ENCODE assay signal across 9 cellular contexts in the genomic region with DNA sequence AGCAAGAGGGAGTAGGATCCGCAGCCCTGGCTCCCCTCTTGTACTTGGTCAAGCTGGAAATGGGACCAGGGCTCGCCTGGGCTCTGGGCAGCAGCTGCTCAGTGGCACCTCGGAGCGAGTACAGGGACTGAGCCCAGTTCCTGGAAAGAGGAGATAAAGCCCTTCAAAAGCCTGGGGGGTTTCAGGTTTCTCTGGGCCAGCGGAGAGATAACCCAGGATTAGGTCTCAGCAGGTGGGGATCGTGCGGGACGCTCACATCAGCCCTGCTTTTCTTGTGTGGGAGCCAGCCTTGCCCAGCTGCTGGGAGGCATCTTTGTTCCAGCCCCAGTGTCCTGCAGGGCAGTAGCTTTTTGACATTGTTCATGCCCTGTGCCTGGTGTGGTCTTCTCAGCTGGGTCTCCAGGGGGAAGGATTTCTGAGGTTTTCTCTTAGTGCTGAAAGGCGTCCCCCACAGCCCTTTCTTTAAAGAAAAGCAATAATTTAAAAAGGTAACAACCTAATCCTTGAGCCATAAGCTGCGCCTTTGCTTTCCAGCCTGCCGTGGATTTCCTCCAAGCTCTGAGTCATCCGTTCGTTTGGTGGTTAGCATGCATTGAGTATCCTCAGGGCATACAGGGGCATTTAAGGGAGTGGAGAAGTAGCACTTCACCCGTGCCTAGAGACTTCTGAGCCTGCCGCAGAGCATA. TPM values are rescaled to one million over a fixed set of nuclear protein-coding genes. Genes with fewer than 3 reads are reported as not detected.
DNase-seq lines count a peak whose midpoint lies in the region; ATAC-seq and TF ChIP-seq lines count a peak whose summit lies in the region.
"Had no signal": no experiment of that assay in that cellular context is flagged by ENCODE, and none has a peak within 500 bp of the region (broad histone marks: within the 10 kb centered on the region; RNA-seq: fewer than 3 reads in every experiment).

No MANE protein-coding gene starts in this region.

- peaks cover 67% of the 10 kb centered on the region for H3K27me3 Mint-ChIP-seq in activated CD8-positive, alpha-beta T cell treated with anti-CD3 and anti-CD28 coated beads for 36 hours
- H3K27me3 Mint-ChIP-seq in activated CD8-positive, alpha-beta T cell treated with anti-CD3 and anti-CD28 coated beads, Interleukin-2, amount 10 ng/mL, durations not matched to agents 7 days and 5 days (ENCODE audit: low read depth) = peaks cover 61% of the 10 kb centered on the region
- H3K27me3 Mint-ChIP-seq in naive thymus-derived CD4-positive, alpha-beta T cell = peaks cover 79 to 89% (median 86%) of the 10 kb centered on the region in 5 donors

- no peak for ATAC-seq in activated CD8-positive, alpha-beta T cell treated with anti-CD3 and anti-CD28 coated beads for 36 hours
- ATAC-seq in activated CD8-positive, alpha-beta T cell treated with anti-CD3 and anti-CD28 coated beads, Interleukin-2, amount 10 ng/mL, durations not matched to agents 7 days and 5 days = no peak
- ATAC-seq in naive thymus-derived CD4-positive, alpha-beta T cell = no peak
- no peak for ATAC-seq in HG03139 (IDR thresholded peaks at IDR 0.05; ENCODE audit: unreplicated experiment)

- no peak overlapping the region for H3K27ac Mint-ChIP-seq in activated CD8-positive, alpha-beta T cell treated with anti-CD3 and anti-CD28 coated beads for 36 hours
- H3K27ac Mint-ChIP-seq in activated CD8-positive, alpha-beta T cell treated with anti-CD3 and anti-CD28 coated beads, Interleukin-2, amount 10 ng/mL, durations not matched to agents 7 days and 5 days = no peak overlapping the region
- H3K27ac Mint-ChIP-seq in naive thymus-derived CD4-positive, alpha-beta T cell = no peak overlapping the region

- H3K27ac ChIP-seq in SJCRH30 = peak overlapping the region; percentile 87
- no peak overlapping the region for H3K27ac ChIP-seq in naive thymus-derived CD4-positive, alpha-beta T cell (ENCODE audit: low read depth, low read length)

- H3K36me3 ChIP-seq in SJCRH30 = peaks cover 9% of the 10 kb centered on the region
- H3K36me3 ChIP-seq in naive thymus-derived CD4-positive, alpha-beta T cell (ENCODE audit: control insufficient read depth in 2 of 3, insufficient read depth in 3 of 3, low read length in 3 of 3) = no peaks in the 10 kb centered on the region

- no peaks in the 10 kb centered on the region for H3K36me3 Mint-ChIP-seq in activated CD8-positive, alpha-beta T cell treated with anti-CD3 and anti-CD28 coated beads for 36 hours (ENCODE audit: low read depth)
- no peaks in the 10 kb centered on the region for H3K36me3 Mint-ChIP-seq in activated CD8-positive, alpha-beta T cell treated with anti-CD3 and anti-CD28 coated beads, Interleukin-2, amount 10 ng/mL, durations not matched to agents 7 days and 5 days (ENCODE audit: low read depth)
- no peaks in the 10 kb centered on the region for H3K36me3 Mint-ChIP-seq in naive thymus-derived CD4-positive, alpha-beta T cell

- intact Hi-C loops in activated CD8-positive, alpha-beta T cell treated with anti-CD3 and anti-CD28 coated beads for 36 hours (cut with micrococcal nuclease) = no loop called here
- intact Hi-C loops in naive thymus-derived CD4-positive, alpha-beta T cell (cut with micrococcal nuclease) = no loop called here

- peaks cover 35% of the 10 kb centered on the region for H3K4me1 ChIP-seq in SJCRH30
- H3K4me1 ChIP-seq in naive thymus-derived CD4-positive, alpha-beta T cell (ENCODE audit: control insufficient read depth in 2 of 2, insufficient read depth in 2 of 2, low read length in 2 of 2) = peaks cover 0 to 3% of the 10 kb centered on the region in 2 donors

- no peaks in the 10 kb centered on the region for H3K4me1 Mint-ChIP-seq in activated CD8-positive, alpha-beta T cell treated with anti-CD3 and anti-CD28 coated beads for 36 hours (ENCODE audit: low read depth)
- no peaks in the 10 kb centered on the region for H3K4me1 Mint-ChIP-seq in activated CD8-positive, alpha-beta T cell treated with anti-CD3 and anti-CD28 coated beads, Interleukin-2, amount 10 ng/mL, durations not matched to agents 7 days and 5 days (ENCODE audit: low read depth)
- peaks cover 0 to 10% (median 0%) of the 10 kb centered on the region in 7 donors for H3K4me1 Mint-ChIP-seq in naive thymus-derived CD4-positive, alpha-beta T cell

- H3K4me3 ChIP-seq in SJCRH30 (peak overlapping the region; percentile 60), fibroblast of villous mesenchyme (ENCODE audit: low read depth, low read length) (peak overlapping the region; percentile 54)
- no peak overlapping the region for H3K4me3 ChIP-seq in naive thymus-derived CD4-positive, alpha-beta T cell (ENCODE audit: low read length)

- CTCF ChIA-PET in activated CD8-positive, alpha-beta T cell treated with anti-CD3 and anti-CD28 coated beads for 36 hours (lab: Charles Lee) = interaction anchor here (1.2 kb wide), 1 partner anchor 11 kb away, joined by 3 read pairs; no protein-coding TSS in a partner anchor
- CTCF ChIA-PET in activated CD8-positive, alpha-beta T cell treated with anti-CD3 and anti-CD28 coated beads, Interleukin-2, amount 10 ng/mL, durations not matched to agents 7 days and 5 days (lab: Charles Lee) = interaction anchor here (0.8 kb wide), 2 partner anchors 27 to 405 kb away, joined by 3 read pairs; no protein-coding TSS in a partner anchor
- CTCF ChIA-PET in naive thymus-derived CD4-positive, alpha-beta T cell (lab: Charles Lee) = no interaction called here

- H3K9me3 ChIP-seq in SJCRH30 (replicated peaks) = no peaks in the 10 kb centered on the region
- H3K9me3 ChIP-seq in naive thymus-derived CD4-positive, alpha-beta T cell (ENCODE audit: control insufficient read depth in 2 of 3, low read length in 3 of 3) = no peaks in the 10 kb centered on the region

- in situ Hi-C loops in G401 (cut with HindIII; ENCODE audit: low sequenced_read_pairs) = no loop called here

- no peaks in the 10 kb centered on the region for H3K9me3 Mint-ChIP-seq in activated CD8-positive, alpha-beta T cell treated with anti-CD3 and anti-CD28 coated beads for 36 hours
- H3K9me3 Mint-ChIP-seq in activated CD8-positive, alpha-beta T cell treated with anti-CD3 and anti-CD28 coated beads, Interleukin-2, amount 10 ng/mL, durations not matched to agents 7 days and 5 days (ENCODE audit: insufficient read depth) = no peaks in the 10 kb centered on the region
- H3K9me3 Mint-ChIP-seq in naive thymus-derived CD4-positive, alpha-beta T cell = no peaks in the 10 kb centered on the region

- no peak for TF ChIP-seq CTCF in activated CD8-positive, alpha-beta T cell treated with anti-CD3 and anti-CD28 coated beads for 36 hours (IDR thresholded peaks at IDR 0.05)
- TF ChIP-seq CTCF in fibroblast of villous mesenchyme (IDR thresholded peaks at IDR 0.05; ENCODE audit: insufficient read depth, low read depth, low read length) = no peak

- POLR2A ChIA-PET in activated CD8-positive, alpha-beta T cell treated with anti-CD3 and anti-CD28 coated beads for 36 hours (lab: Charles Lee) = no interaction called here
- POLR2A ChIA-PET in activated CD8-positive, alpha-beta T cell treated with anti-CD3 and anti-CD28 coated beads, Interleukin-2, amount 10 ng/mL, durations not matched to agents 7 days and 5 days (lab: Charles Lee) = interaction anchor here (0.6 kb wide), 1 partner anchor 13 kb away, joined by 4 read pairs; no protein-coding TSS in a partner anchor
- POLR2A ChIA-PET in naive thymus-derived CD4-positive, alpha-beta T cell (lab: Charles Lee) = no interaction called here

- no peaks in the 10 kb centered on the region for H3K27me3 ChIP-seq in SJCRH30
- H3K27me3 ChIP-seq in naive thymus-derived CD4-positive, alpha-beta T cell (ENCODE audit: control insufficient read depth in 2 of 2, insufficient read depth in 2 of 2, low read length in 2 of 2) = peaks cover 0 to 6% of the 10 kb centered on the region in 2 donors

- DNase-seq in activated CD8-positive, alpha-beta T cell treated with anti-CD3 and anti-CD28 coated beads for 36 hours = peak; percentile 4
- no peak for DNase-seq in activated CD8-positive, alpha-beta T cell treated with anti-CD3 and anti-CD28 coated beads, Interleukin-2, amount 10 ng/mL, durations not matched to agents 7 days and 5 days
- DNase-seq in SJCRH30 (peak; percentile 99 to 100), fibroblast of villous mesenchyme (ENCODE audit: low read depth) (peak; percentile 85), occipital lobe (lab: John Stamatoyannopoulos, UW) (peak; percentile 37), G401 (ENCODE audit: low spot score) (no peak)
- DNase-seq in naive thymus-derived CD4-positive, alpha-beta T cell = no peak
- DNase-seq: DND-41 had no signal

- no peak overlapping the region for H3K4me3 Mint-ChIP-seq in activated CD8-positive, alpha-beta T cell treated with anti-CD3 and anti-CD28 coated beads for 36 hours
- no peak overlapping the region for H3K4me3 Mint-ChIP-seq in activated CD8-positive, alpha-beta T cell treated with anti-CD3 and anti-CD28 coated beads, Interleukin-2, amount 10 ng/mL, durations not matched to agents 7 days and 5 days
- H3K4me3 Mint-ChIP-seq in naive thymus-derived CD4-positive, alpha-beta T cell = no peak overlapping the region

RNA-seq across cellular contexts. Expression of a gene that starts 0.7 kb away (rescaled TPM):
- total RNA-seq in activated CD8-positive, alpha-beta T cell treated with anti-CD3 and anti-CD28 coated beads for 36 hours = under 1 TPM; 0.05 to 0.22 TPM
- total RNA-seq in activated CD8-positive, alpha-beta T cell treated with anti-CD3 and anti-CD28 coated beads, Interleukin-2, amount 10 ng/mL, durations not matched to agents 7 days and 5 days = not detected
- total RNA-seq in SJCRH30 (2014; rRNA removed; shearing (Covaris generic)) = 181 and 189 TPM in 2 replicates
- total RNA-seq in fibroblast of villous mesenchyme = 371 and 386 TPM in 2 replicates
- total RNA-seq in occipital lobe = 73.6 TPM
- under 1 TPM in 1 of 5 experiments, not detected in 4; 0.22 TPM for total RNA-seq in naive thymus-derived CD4-positive, alpha-beta T cell
- not detected for polyA plus RNA-seq in naive thymus-derived CD4-positive, alpha-beta T cell
- total RNA-seq in G401 (2014; rRNA removed; shearing (Covaris generic)) = not detected in 2 replicates

Comparison
In these comparisons a context has a peak if more than half of its experiments do, and no peak if none do; other contexts are left out.
1. DNase-seq: peak in activated CD8-positive, alpha-beta T cell treated with anti-CD3 and anti-CD28 coated beads for 36 hours (single experiment), SJCRH30 (2 of 2), fibroblast of villous mesenchyme (single experiment) and occipital lobe (single experiment); none in activated CD8-positive, alpha-beta T cell treated with anti-CD3 and anti-CD28 coated beads, Interleukin-2, amount 10 ng/mL, durations not matched to agents 7 days and 5 days (single experiment), naive thymus-derived CD4-positive, alpha-beta T cell (0 of 9) and G401 (single experiment).
2. RNA of a gene that starts 0.7 kb away (total RNA-seq): 371 to 386 TPM in fibroblast of villous mesenchyme, 181 to 189 TPM in SJCRH30 and 73.6 TPM in occipital lobe (single experiment); 0.05 to 0.22 TPM in activated CD8-positive, alpha-beta T cell treated with anti-CD3 and anti-CD28 coated beads for 36 hours, not detected in activated CD8-positive, alpha-beta T cell treated with anti-CD3 and anti-CD28 coated beads, Interleukin-2, amount 10 ng/mL, durations not matched to agents 7 days and 5 days, 0.22 TPM in naive thymus-derived CD4-positive, alpha-beta T cell and not detected in G401; every median in the first group is over 10 times any median in the second.